ENCODE assay signal across 27 cellular contexts in the genomic region with DNA sequence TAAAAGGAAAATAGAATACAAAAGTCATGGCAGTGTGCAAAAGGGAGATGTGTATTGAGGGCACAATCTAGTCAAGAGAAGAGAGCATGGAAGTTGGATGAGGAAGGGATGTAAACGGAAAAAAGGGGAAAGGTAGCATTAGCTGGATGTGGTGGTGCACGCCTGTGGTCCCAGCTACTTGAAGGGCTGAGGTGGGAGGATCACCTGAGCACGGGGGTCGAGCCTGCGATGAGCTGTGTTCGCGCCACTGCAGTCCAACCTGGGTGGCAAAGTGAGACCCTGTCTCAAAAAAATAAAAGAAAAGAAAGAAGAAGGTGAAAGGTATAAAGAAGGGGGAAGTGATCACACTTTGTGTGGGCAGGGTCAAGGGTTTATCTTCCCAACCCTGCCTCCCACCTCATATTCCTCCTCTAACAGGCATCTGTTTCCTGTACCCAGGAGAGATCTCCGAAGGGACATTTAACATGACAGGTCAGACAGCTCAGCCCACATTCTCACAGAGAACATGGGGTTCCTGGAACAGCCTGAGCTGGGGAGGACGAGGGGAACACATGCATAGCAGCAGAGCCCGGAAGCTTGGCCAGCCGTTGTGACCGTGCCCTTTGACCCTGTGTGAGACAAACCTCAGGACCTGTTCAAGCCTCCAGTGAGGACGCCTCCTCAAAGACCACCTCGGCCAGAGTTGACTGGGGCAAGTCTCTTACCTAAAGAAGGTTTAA. TPM values are rescaled to one million over a fixed set of nuclear protein-coding genes. Genes with fewer than 3 reads are reported as not detected.
"Had no signal": no experiment of that assay in that cellular context is flagged by ENCODE, and none has a peak within 500 bp of the region (broad histone marks: within the 10 kb centered on the region; RNA-seq: fewer than 3 reads in every experiment).

No MANE protein-coding gene starts in this region.

- H3K9me3 Mint-ChIP-seq: activated naive CD8-positive, alpha-beta T cell treated with anti-CD3 and anti-CD28 coated beads, Interleukin-2, amount 50 U/mL, for 24 hours; activated T-helper 17 cell treated with anti-CD3 and anti-CD28 coated beads, Interleukin-2, amount 50 U/mL, for 72 hours; dendritic cell treated with granulocyte-macrophage colony-stimulating factor and Interleukin-4, amounts not matched to agents 40 ng/mL and 50 ng/mL, for 4 days; natural killer cell; type B pancreatic cell had no signal

- H3K4me1 Mint-ChIP-seq: activated naive CD8-positive, alpha-beta T cell treated with anti-CD3 and anti-CD28 coated beads, Interleukin-2, amount 50 U/mL, for 24 hours; immature natural killer cell; natural killer cell had no signal

- H3K27me3 Mint-ChIP-seq: activated naive CD8-positive, alpha-beta T cell treated with anti-CD3 and anti-CD28 coated beads, Interleukin-2, amount 50 U/mL, for 24 hours; activated T-helper 17 cell treated with anti-CD3 and anti-CD28 coated beads, Interleukin-2, amount 50 U/mL, for 72 hours; dendritic cell treated with granulocyte-macrophage colony-stimulating factor and Interleukin-4, amounts not matched to agents 40 ng/mL and 50 ng/mL, for 4 days; type B pancreatic cell had no signal

- DNase-seq: activated CD4-positive, alpha-beta T cell treated with anti-CD3 and anti-CD28 coated beads, Interleukin-2, amount 50 U/mL, for 4 hours; activated CD4-positive, CD25-positive, alpha-beta regulatory T cell treated with anti-CD3 and anti-CD28 coated beads, Interleukin-2, amount 50 U/mL, for 72 hours; activated naive CD4-positive, alpha-beta T cell treated with Interleukin-2 at 50 U/mL for 16 hours; activated naive CD8-positive, alpha-beta T cell treated with anti-CD3 and anti-CD28 coated beads, Interleukin-2, amount 50 U/mL, for 24 hours; aorta; cerebellar nuclear complex; effector memory CD4-positive, alpha-beta T cell; foreskin keratinocyte; glutamatergic neuron; hypothalamus; immature natural killer cell; mesenchymal stem cell; natural killer cell; nucleus accumbens; stimulated activated CD4-positive, alpha-beta T cell treated with anti-CD3 and anti-CD28 coated beads, Interleukin-4, amount 100 ng/mL, for 4 hours; stimulated activated CD8-positive, alpha-beta memory T cell treated with anti-CD3 and anti-CD28 coated beads, Interleukin-4, amount 100 ng/mL, for 48 hours; stimulated activated naive CD8-positive, alpha-beta T cell treated with anti-CD3 and anti-CD28 coated beads, Interleukin-15, Interleukin-2, amounts not matched to agents 100 U/mL and 50 U/mL, for 24 hours; T-helper 17 cell had no signal

- FAIRE-seq: TTC549 had no signal

- H3K4me3 ChIP-seq: prostate gland, skin epidermis, suprapubic skin had no signal

- H3K27me3 ChIP-seq: suprapubic skin had no signal

- H3K27ac ChIP-seq: foreskin keratinocyte, prostate gland, skin epidermis, suprapubic skin had no signal

- H3K36me3 ChIP-seq: prostate gland, suprapubic skin had no signal

- H3K9me3 ChIP-seq: prostate gland, suprapubic skin had no signal

- H3K36me3 Mint-ChIP-seq: immature natural killer cell, natural killer cell, type B pancreatic cell had no signal

- H3K27ac Mint-ChIP-seq: activated naive CD8-positive, alpha-beta T cell treated with anti-CD3 and anti-CD28 coated beads, Interleukin-2, amount 50 U/mL, for 24 hours; activated T-helper 17 cell treated with anti-CD3 and anti-CD28 coated beads, Interleukin-2, amount 50 U/mL, for 72 hours; dendritic cell treated with granulocyte-macrophage colony-stimulating factor and Interleukin-4, amounts not matched to agents 40 ng/mL and 50 ng/mL, for 4 days; immature natural killer cell; natural killer cell; T-helper 17 cell; type B pancreatic cell had no signal

- H3K4me3 Mint-ChIP-seq: activated naive CD8-positive, alpha-beta T cell treated with anti-CD3 and anti-CD28 coated beads, Interleukin-2, amount 50 U/mL, for 24 hours; activated T-helper 17 cell treated with anti-CD3 and anti-CD28 coated beads, Interleukin-2, amount 50 U/mL, for 72 hours; dendritic cell treated with granulocyte-macrophage colony-stimulating factor and Interleukin-4, amounts not matched to agents 40 ng/mL and 50 ng/mL, for 4 days; immature natural killer cell; natural killer cell; T-helper 17 cell; type B pancreatic cell had no signal

- H3K4me1 ChIP-seq: foreskin keratinocyte, prostate gland, suprapubic skin had no signal

RNA-seq across cellular contexts. Expression of a gene that starts 8.9 kb away (rescaled TPM):
- total RNA-seq: activated T-helper 17 cell treated with anti-CD3 and anti-CD28 coated beads, Interleukin-2, amount 50 U/mL, for 72 hours; aorta; foreskin keratinocyte; liver; natural killer cell; right cardiac atrium; suprapubic skin; T-helper 17 cell had no signal
- polyA plus RNA-seq: aorta, foreskin keratinocyte, immature natural killer cell, liver, right cardiac atrium had no signal

RNA-seq across cellular contexts. Expression of a gene that starts 12.2 kb away (rescaled TPM):
- total RNA-seq: activated T-helper 17 cell treated with anti-CD3 and anti-CD28 coated beads, Interleukin-2, amount 50 U/mL, for 72 hours; aorta; foreskin keratinocyte; liver; natural killer cell; prostate gland; right cardiac atrium; suprapubic skin; T-helper 17 cell had no signal
- polyA plus RNA-seq: aorta, foreskin keratinocyte, immature natural killer cell, liver, right cardiac atrium had no signal

RNA-seq across cellular contexts. Expression of a gene that starts 18.1 kb away (rescaled TPM):
- total RNA-seq: activated T-helper 17 cell treated with anti-CD3 and anti-CD28 coated beads, Interleukin-2, amount 50 U/mL, for 72 hours; aorta; foreskin keratinocyte; liver; natural killer cell; prostate gland; right cardiac atrium; suprapubic skin; T-helper 17 cell had no signal
- polyA plus RNA-seq: aorta, foreskin keratinocyte, immature natural killer cell, liver, right cardiac atrium had no signal
